ENCODE assay signal across 10 cellular contexts in the genomic region with DNA sequence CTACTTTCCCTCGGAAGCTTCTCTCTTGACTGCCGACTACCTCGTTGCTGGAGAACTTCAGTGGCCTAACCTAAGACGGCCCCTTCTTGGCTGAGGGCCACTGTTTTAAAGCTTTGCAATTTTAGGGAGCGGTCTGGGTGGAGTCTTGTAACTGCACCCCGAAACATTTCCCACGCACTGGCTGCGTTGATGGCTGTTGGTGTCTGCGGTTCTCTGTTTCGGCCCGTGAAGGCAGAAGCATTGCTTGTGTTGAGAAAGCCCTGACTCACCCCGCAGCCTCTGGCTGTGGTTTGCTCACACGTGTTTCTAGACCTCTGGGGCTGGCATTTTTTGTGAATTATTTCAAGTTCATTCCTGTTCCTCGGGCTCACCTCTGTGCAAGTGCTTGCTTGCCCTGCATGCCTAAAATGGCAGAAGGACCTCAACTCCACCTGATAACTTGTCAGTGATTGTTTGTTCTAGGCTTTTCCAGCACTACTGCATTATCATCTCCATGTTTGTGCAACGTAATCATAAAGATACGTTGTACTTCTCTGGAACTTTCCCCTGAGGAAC.
DNase-seq lines count a peak whose midpoint lies in the region; ATAC-seq and TF ChIP-seq lines count a peak whose summit lies in the region.
"Had no signal": no experiment of that assay in that cellular context is flagged by ENCODE, and none has a peak within 500 bp of the region (broad histone marks: within the 10 kb centered on the region; RNA-seq: fewer than 3 reads in every experiment).

No MANE protein-coding gene starts in this region.

- H3K27ac ChIP-seq in tibial nerve: no peak overlapping the region
- H3K27ac ChIP-seq: C4-2B had no signal

- no peak overlapping the region for H3K4me3 ChIP-seq in tibial nerve

- H3K27me3 ChIP-seq in tibial nerve: no peaks in the 10 kb centered on the region

- TF ChIP-seq CTCF in mesothelial cell of epicardium (IDR thresholded peaks at IDR 0.05; ENCODE audit: unreplicated experiment) (no peak), tibial nerve (IDR thresholded peaks at IDR 0.05) (no peak)

- peaks cover 24% of the 10 kb centered on the region for H3K36me3 Mint-ChIP-seq in mesothelial cell of epicardium

- no peaks in the 10 kb centered on the region for H3K27me3 Mint-ChIP-seq in mesothelial cell of epicardium (ENCODE audit: low read depth)

- no peaks in the 10 kb centered on the region for H3K36me3 ChIP-seq in tibial nerve

- no peak for TF ChIP-seq POLR2A in tibial nerve (IDR thresholded peaks at IDR 0.05)

- H3K9me3 Mint-ChIP-seq in mesothelial cell of epicardium: peaks cover 39% of the 10 kb centered on the region

- H3K4me3 Mint-ChIP-seq in mesothelial cell of epicardium: no peak overlapping the region

- WGBS in tibial nerve, 2 donors: 68 to 76% methylated on average over 16 of the region's 16 CpGs

- no peak for ATAC-seq in HG03097 (IDR thresholded peaks at IDR 0.05; ENCODE audit: low FRiP score, unreplicated experiment)
- ATAC-seq in HG02970 (IDR thresholded peaks at IDR 0.05; ENCODE audit: low FRiP score, unreplicated experiment): no peak

- peaks cover 0 to 48% (median 6%) of the 10 kb centered on the region in 4 donors for H3K9me3 ChIP-seq in tibial nerve

- H3K27ac Mint-ChIP-seq in mesothelial cell of epicardium: peak overlapping the region; percentile 48

- no peaks in the 10 kb centered on the region for H3K4me1 ChIP-seq in tibial nerve

- TF ChIP-seq EP300 in tibial nerve (IDR thresholded peaks at IDR 0.05): no peak

- DNase-seq in A172 (ENCODE audit: low spot score) (peak; percentile 78), LHCN-M2 (ENCODE audit: low read depth) (peak; percentile 56), mesothelial cell of epicardium (ENCODE audit: low spot score in 2 of 2, unreplicated experiment in 2 of 2) (no peak), DMS79 treated with DMSO at 0.1 percent for 48 hours (lab: John Stamatoyannopoulos, UW) (no peak), tibial nerve (ENCODE audit: low spot score in 2 of 2) (no peak)
- DNase-seq in activated T-helper 9 cell treated with anti-CD3 and anti-CD28 coated beads, Interleukin-2, amount 50 U/mL, for 16 hours (ENCODE audit: low read depth): peak; percentile 12
- DNase-seq: KBM-7 had no signal

- H3K4me1 Mint-ChIP-seq in mesothelial cell of epicardium: no peaks in the 10 kb centered on the region

Comparison
In these comparisons a context has a peak if more than half of its experiments do, and no peak if none do; other contexts are left out.
1. DNase-seq: peak in A172 (single experiment), LHCN-M2 (single experiment) and activated T-helper 9 cell treated with anti-CD3 and anti-CD28 coated beads, Interleukin-2, amount 50 U/mL, for 16 hours (single experiment); none in mesothelial cell of epicardium (0 of 2), DMS79 treated with DMSO at 0.1 percent for 48 hours (single experiment) and tibial nerve (0 of 2).